In the genomic region with DNA sequence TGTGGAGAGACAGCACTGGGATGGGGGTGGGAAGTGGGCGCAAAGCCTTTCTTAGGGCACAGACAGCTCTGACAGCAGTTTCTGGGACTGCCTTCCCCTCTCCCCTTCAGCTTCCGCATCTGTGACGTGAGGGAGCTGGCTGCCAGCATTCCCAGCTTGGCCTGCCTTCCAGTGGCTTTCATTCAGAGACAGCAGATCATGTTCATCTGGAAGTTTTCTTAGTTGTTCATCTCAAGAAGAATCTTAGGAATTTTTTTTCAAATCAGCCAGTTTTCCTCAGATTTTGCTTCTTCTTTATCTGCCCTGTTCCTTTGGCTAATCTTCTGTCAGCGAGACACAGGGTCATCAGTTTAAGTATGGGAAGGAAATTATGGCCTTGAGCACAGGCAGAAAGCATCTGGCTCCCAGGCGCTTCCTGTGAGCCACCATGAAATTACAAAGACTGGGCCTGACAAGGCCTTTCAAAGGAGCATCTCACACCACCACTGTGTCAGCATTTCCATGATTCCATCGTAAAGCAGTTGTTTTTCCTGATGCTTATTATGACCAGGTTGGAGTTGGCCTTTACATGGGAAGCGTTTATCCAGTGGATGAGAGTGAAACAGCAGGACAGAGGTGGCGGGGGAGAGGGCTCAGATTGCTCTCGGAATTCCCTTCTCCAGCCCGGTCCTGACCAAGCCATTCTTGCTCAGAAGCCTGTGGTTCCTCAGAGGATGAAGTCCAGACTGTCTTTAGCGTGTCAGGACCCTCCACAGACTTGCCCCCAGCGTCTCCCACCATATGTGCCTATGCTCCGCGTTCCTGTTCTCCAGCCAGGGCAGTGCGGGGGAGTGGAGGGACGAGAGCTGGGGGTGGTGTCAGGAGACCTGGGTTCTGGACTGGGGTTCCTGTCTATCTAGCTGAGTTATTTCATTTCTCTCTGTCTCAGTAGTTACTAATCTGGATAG, we compare ENCODE assay signal across 11 cellular contexts. TPM values are rescaled to one million over a fixed set of nuclear protein-coding genes. Genes with fewer than 3 reads are reported as not detected.
DNase-seq lines count a peak whose midpoint lies in the region; ATAC-seq and TF ChIP-seq lines count a peak whose summit lies in the region.
"Had no signal": no experiment of that assay in that cellular context is flagged by ENCODE, and none has a peak within 500 bp of the region (broad histone marks: within the 10 kb centered on the region; RNA-seq: fewer than 3 reads in every experiment).

No MANE protein-coding gene starts in this region.

- H3K27ac ChIP-seq in epithelial cell of prostate (peak overlapping the region; percentile 91), mesendoderm (ENCODE audit: low read depth, low read length) (no peak overlapping the region)

- peaks cover 22% of the 10 kb centered on the region for H3K79me1 ChIP-seq in mesendoderm (ENCODE audit: low read length)

- no peaks in the 10 kb centered on the region for H3K27me3 ChIP-seq in mesendoderm (ENCODE audit: insufficient read depth, low read length, poor library complexity)

- no peak overlapping the region for H2BK5ac ChIP-seq in mesendoderm (ENCODE audit: low read length)

- CTCF ChIA-PET in AG04449 (lab: Yijun Ruan, JAX), result interaction anchor here (1.6 kb wide), 1 partner anchor 88 kb away, joined by 9 read pairs; no protein-coding TSS in a partner anchor

- peaks cover 30% of the 10 kb centered on the region for H3K79me2 ChIP-seq in mesendoderm (ENCODE audit: control insufficient read depth, insufficient read depth, low read length)

- no peak overlapping the region for H3K4me3 ChIP-seq in AG04449 (ENCODE audit: low read depth, low read length)
- no peak overlapping the region for H3K4me3 ChIP-seq in mesendoderm (ENCODE audit: low read length)

- H3K4me2 ChIP-seq in mesendoderm (ENCODE audit: low read length), result no peak overlapping the region

- no peak overlapping the region for H2BK15ac ChIP-seq in mesendoderm (replicated peaks; ENCODE audit: low read depth)

- ATAC-seq in HG03159 (IDR thresholded peaks at IDR 0.05; ENCODE audit: unreplicated experiment), result no peak
- ATAC-seq in GM19324 (IDR thresholded peaks at IDR 0.05; ENCODE audit: low FRiP score, unreplicated experiment), result no peak
- ATAC-seq in GM18867 (IDR thresholded peaks at IDR 0.05; ENCODE audit: unreplicated experiment), result no peak

- H4K8ac ChIP-seq in mesendoderm (ENCODE audit: low read depth, low read length), result no peak overlapping the region

- H3K18ac ChIP-seq in mesendoderm (ENCODE audit: low read length), result no peak overlapping the region

- peak; percentile 63 for DNase-seq in AG04449 (ENCODE audit: low read depth, low spot score)
- DNase-seq in NCI-H226, result peak; percentile 23
- DNase-seq in epithelial cell of prostate (ENCODE audit: low read depth, low spot score), result no peak
- DNase-seq in mesendoderm, result peak; percentile 70
- no peak for DNase-seq in NCI-H2081 (lab: John Stamatoyannopoulos, UW)
- DNase-seq: activated B cell treated with CpG ODN at 0.5 μM for 24 hours; central memory CD4-positive, alpha-beta T cell; NCI-H2029 had no signal

- WGBS in mesendoderm (ENCODE audit: extremely low coverage, insufficient coverage, low lambda C conversion rate), result no CpG with 5 or more reads among the region's 16 CpGs

- TF ChIP-seq CTCF in AG04449 (IDR thresholded peaks at IDR 0.05; ENCODE audit: insufficient read depth, low read length, missing control alignments), result no peak

- H4K5ac ChIP-seq in mesendoderm (ENCODE audit: low read length), result no peak overlapping the region

- no peaks in the 10 kb centered on the region for H3K36me3 ChIP-seq in mesendoderm (ENCODE audit: control insufficient read depth, insufficient read depth, low read length)

- no peak overlapping the region for H3K4ac ChIP-seq in mesendoderm (ENCODE audit: low read depth, low read length)

- POLR2A ChIA-PET in AG04449 (lab: Yijun Ruan, JAX), result interaction anchor here (0.9 kb wide), 1 partner anchor 41 kb away, joined by 3 read pairs; no protein-coding TSS in a partner anchor

- peak overlapping the region; percentile 8 for H3K9ac ChIP-seq in mesendoderm (ENCODE audit: low read length)

- H2AK5ac ChIP-seq in mesendoderm (ENCODE audit: low read length), result no peak overlapping the region

- H2BK120ac ChIP-seq in mesendoderm (ENCODE audit: low read depth, low read length), result no peak overlapping the region

- peaks cover 14% of the 10 kb centered on the region for H3K4me1 ChIP-seq in mesendoderm (ENCODE audit: control insufficient read depth, low read depth, low read length)

- no peak overlapping the region for H3K23ac ChIP-seq in mesendoderm (ENCODE audit: low read length)

- peak overlapping the region; percentile 19 for H3K56ac ChIP-seq in mesendoderm (ENCODE audit: low read length)

RNA-seq across cellular contexts. Expression of a gene that starts 43.6 kb away (rescaled TPM):
- 35.2 TPM for polyA plus RNA-seq in mesendoderm (2013, experiment 1 of 2)
- 35.5 TPM for polyA plus RNA-seq in mesendoderm (2013, experiment 2 of 2)

RNA-seq across cellular contexts. Expression of a gene that starts 53.7 kb away (rescaled TPM):
- 166 TPM for polyA plus RNA-seq in mesendoderm (2013, experiment 1 of 2)
- 156 TPM for polyA plus RNA-seq in mesendoderm (2013, experiment 2 of 2)

Comparison
In these comparisons a context has a peak if more than half of its experiments do, and no peak if none do; other contexts are left out.
1. DNase-seq: peak in AG04449 (single experiment), NCI-H226 (single experiment) and mesendoderm (single experiment); none in epithelial cell of prostate (single experiment) and NCI-H2081 (0 of 2).